ENCODE assay signal across 13 cellular contexts in genomic region chr21:30257773-30258172, GRCh38. TPM values are rescaled to one million over a fixed set of nuclear protein-coding genes. Genes with fewer than 3 reads are reported as not detected.
A peak's percentile ranks its signal among the peaks of the same experiment; 100 is the strongest.
DNase-seq lines count a peak whose midpoint lies in the region; ATAC-seq and TF ChIP-seq lines count a peak whose summit lies in the region.
"Had no signal": no experiment of that assay in that cellular context is flagged by ENCODE, and none has a peak within 500 bp of the region (broad histone marks: within the 10 kb centered on the region; RNA-seq: fewer than 3 reads in every experiment).

No MANE protein-coding gene starts in this region.

- no peak overlapping the region for H3K27ac Mint-ChIP-seq in endodermal cell
- H3K27ac Mint-ChIP-seq in stimulated activated memory B cell treated with anti-CD40 and anti-IgM and Interleukin-4, amounts not matched to agents 10 μg/mL and 1 μg/mL and 100 μg/mL, for 72 hours, result no peak overlapping the region
- H3K27ac Mint-ChIP-seq in natural killer cell, result no peak overlapping the region

- no peak overlapping the region for H3K4me3 Mint-ChIP-seq in endodermal cell
- H3K4me3 Mint-ChIP-seq in stimulated activated memory B cell treated with anti-CD40 and anti-IgM and Interleukin-4, amounts not matched to agents 10 μg/mL and 1 μg/mL and 100 μg/mL, for 72 hours, result no peak overlapping the region
- H3K4me3 Mint-ChIP-seq in natural killer cell, result no peak overlapping the region

- no peak overlapping the region for H3K4me3 ChIP-seq in NT2/D1 (ENCODE audit: insufficient read length, low read depth)
- H3K4me3 ChIP-seq in endodermal cell (ENCODE audit: low read length), result no peak overlapping the region
- H3K4me3 ChIP-seq in osteoblast (ENCODE audit: insufficient read depth, low read length), result no peak overlapping the region
- H3K4me3 ChIP-seq: skin epidermis had no signal

- H3K9me3 Mint-ChIP-seq in endodermal cell (no peaks in the 10 kb centered on the region), natural killer cell (peaks cover 10 to 18% of the 10 kb centered on the region in 2 donors)
- H3K9me3 Mint-ChIP-seq in stimulated activated memory B cell treated with anti-CD40 and anti-IgM and Interleukin-4, amounts not matched to agents 10 μg/mL and 1 μg/mL and 100 μg/mL, for 72 hours, result no peaks in the 10 kb centered on the region

- no peaks in the 10 kb centered on the region for H3K27me3 ChIP-seq in NT2/D1 (ENCODE audit: insufficient read depth, insufficient read length)
- H3K27me3 ChIP-seq in endodermal cell (ENCODE audit: control insufficient read depth, insufficient read depth, low read length, poor library complexity, severe bottlenecking), result no peaks in the 10 kb centered on the region
- no peaks in the 10 kb centered on the region for H3K27me3 ChIP-seq in osteoblast (ENCODE audit: insufficient read depth, low read length)

- no peaks in the 10 kb centered on the region for H3K36me3 Mint-ChIP-seq in endodermal cell (ENCODE audit: low read depth)
- no peaks in the 10 kb centered on the region for H3K36me3 Mint-ChIP-seq in stimulated activated memory B cell treated with anti-CD40 and anti-IgM and Interleukin-4, amounts not matched to agents 10 μg/mL and 1 μg/mL and 100 μg/mL, for 72 hours
- no peaks in the 10 kb centered on the region for H3K36me3 Mint-ChIP-seq in natural killer cell

- H3K9ac ChIP-seq in NT2/D1 (ENCODE audit: insufficient read length, low read depth), result no peak overlapping the region
- no peak overlapping the region for H3K9ac ChIP-seq in endodermal cell (ENCODE audit: extremely low read depth, low read length, poor library complexity, severe bottlenecking)

- TF ChIP-seq CTCF in endodermal cell (conservative IDR thresholded peaks at IDR 0.05) (peak; percentile 84), osteoblast (IDR thresholded peaks at IDR 0.05; ENCODE audit: extremely low read depth, low read depth, low read length) (peak; percentile 16), natural killer cell (IDR thresholded peaks at IDR 0.05) (no peak)

- H3K4me1 Mint-ChIP-seq in endodermal cell (peaks cover 24% of the 10 kb centered on the region), natural killer cell (no peaks in the 10 kb centered on the region)
- no peaks in the 10 kb centered on the region for H3K4me1 Mint-ChIP-seq in stimulated activated memory B cell treated with anti-CD40 and anti-IgM and Interleukin-4, amounts not matched to agents 10 μg/mL and 1 μg/mL and 100 μg/mL, for 72 hours

- H3K4me1 ChIP-seq in NT2/D1 (ENCODE audit: insufficient read depth, insufficient read length) (no peaks in the 10 kb centered on the region), endodermal cell (ENCODE audit: control insufficient read depth, insufficient read depth, low read length) (peaks cover 2% of the 10 kb centered on the region), osteoblast (ENCODE audit: insufficient read depth, low read length) (no peaks in the 10 kb centered on the region)

- no peak overlapping the region for H2AFZ ChIP-seq in osteoblast (ENCODE audit: low read length)

- intact Hi-C loops in natural killer cell (cut with micrococcal nuclease), result no loop called here

- H3K27ac ChIP-seq in endodermal cell (ENCODE audit: low read depth, low read length) (no peak overlapping the region), osteoblast (ENCODE audit: low read depth, low read length) (no peak overlapping the region)
- H3K27ac ChIP-seq: skin epidermis had no signal

- DNase-seq in DMS 273 (lab: John Stamatoyannopoulos, UW; ENCODE audit: unreplicated experiment) (peak; percentile 36), DMS 273 treated with DMSO at 0.1 percent for 48 hours (lab: John Stamatoyannopoulos, UW) (no peak), NT2/D1 (ENCODE audit: low read depth, low spot score) (peak; percentile 65), endodermal cell (peak; percentile 74), osteoblast (ENCODE audit: insufficient read length, low spot score, missing footprints) (peak; percentile 63), natural killer cell (no peak), COLO668 (lab: John Stamatoyannopoulos, UW; ENCODE audit: unreplicated experiment) (no peak)
- DNase-seq: 8988T; activated effector memory CD4-positive, alpha-beta T cell treated with Interleukin-2 at 50 U/mL for 16 hours had no signal

- WGBS in endodermal cell (ENCODE audit: insufficient coverage in 1 of 2, insufficient read length in 1 of 2), 2 experiments, result 62 to 70% methylated on average over 4 of the region's 4 CpGs

- no peaks in the 10 kb centered on the region for H3K79me2 ChIP-seq in osteoblast (ENCODE audit: insufficient read depth, low read length)

- H3K9me3 ChIP-seq in NT2/D1 (ENCODE audit: insufficient read depth, low read length) (no peaks in the 10 kb centered on the region), endodermal cell (ENCODE audit: control insufficient read depth, low read length) (no peaks in the 10 kb centered on the region), osteoblast (ENCODE audit: low read depth, low read length) (no peaks in the 10 kb centered on the region)

- H4K20me1 ChIP-seq in osteoblast (ENCODE audit: insufficient read depth, low read length), result no peaks in the 10 kb centered on the region

- ATAC-seq in stimulated activated memory B cell treated with anti-CD40 and anti-IgM and Interleukin-4, amounts not matched to agents 10 μg/mL and 1 μg/mL and 100 μg/mL, for 72 hours, result no peak
- no peak for ATAC-seq in natural killer cell

- H3K27me3 Mint-ChIP-seq in endodermal cell (ENCODE audit: insufficient read depth) (no peaks in the 10 kb centered on the region), natural killer cell (ENCODE audit: low read depth in 2 of 2) (no peaks in the 10 kb centered on the region)
- no peaks in the 10 kb centered on the region for H3K27me3 Mint-ChIP-seq in stimulated activated memory B cell treated with anti-CD40 and anti-IgM and Interleukin-4, amounts not matched to agents 10 μg/mL and 1 μg/mL and 100 μg/mL, for 72 hours

- no peak overlapping the region for H3K4me2 ChIP-seq in osteoblast (ENCODE audit: insufficient read depth, low read length)

- no peaks in the 10 kb centered on the region for H3K36me3 ChIP-seq in NT2/D1 (ENCODE audit: insufficient read depth, insufficient read length, low read length)
- H3K36me3 ChIP-seq in endodermal cell (ENCODE audit: control insufficient read depth, insufficient read depth, low read length), result no peaks in the 10 kb centered on the region
- H3K36me3 ChIP-seq in osteoblast (ENCODE audit: insufficient read depth, low read length), result no peaks in the 10 kb centered on the region

RNA-seq across cellular contexts. Expression of gene KRTAP24-1, which starts 25.0 kb away (rescaled TPM):
- total RNA-seq in endodermal cell (not detected), osteoblast (not detected in 2 replicates), natural killer cell (not detected)
- polyA plus RNA-seq in endodermal cell (2013, experiment 1 of 2), result not detected
- polyA plus RNA-seq in endodermal cell (2013, experiment 2 of 2), result not detected
- total RNA-seq: glomerular endothelial cell, ureter had no signal

RNA-seq across cellular contexts. Expression of gene KRTAP25-1, which starts 31.5 kb away (rescaled TPM):
- total RNA-seq in endodermal cell (not detected), osteoblast (not detected in 2 replicates), natural killer cell (not detected)
- not detected for polyA plus RNA-seq in endodermal cell (2013, experiment 1 of 2)
- not detected for polyA plus RNA-seq in endodermal cell (2013, experiment 2 of 2)
- total RNA-seq: glomerular endothelial cell, ureter had no signal

RNA-seq across cellular contexts. Expression of gene CLDN8, which starts 41.9 kb away (rescaled TPM):
- total RNA-seq in endodermal cell (not detected), osteoblast (not detected in 2 replicates), natural killer cell (not detected)
- polyA plus RNA-seq in endodermal cell (2013, experiment 1 of 2), result not detected
- polyA plus RNA-seq in endodermal cell (2013, experiment 2 of 2), result not detected
- total RNA-seq: glomerular endothelial cell had no signal

Comparison
In these comparisons a context has a peak if more than half of its experiments do, and no peak if none do; other contexts are left out.
1. DNase-seq: peak in DMS 273 (single experiment), NT2/D1 (single experiment), endodermal cell (single experiment) and osteoblast (single experiment); none in DMS 273 treated with DMSO at 0.1 percent for 48 hours (single experiment), natural killer cell (single experiment) and COLO668 (single experiment).